Comparison of ENCODE assay signal across 17 cellular contexts in the genomic region with DNA sequence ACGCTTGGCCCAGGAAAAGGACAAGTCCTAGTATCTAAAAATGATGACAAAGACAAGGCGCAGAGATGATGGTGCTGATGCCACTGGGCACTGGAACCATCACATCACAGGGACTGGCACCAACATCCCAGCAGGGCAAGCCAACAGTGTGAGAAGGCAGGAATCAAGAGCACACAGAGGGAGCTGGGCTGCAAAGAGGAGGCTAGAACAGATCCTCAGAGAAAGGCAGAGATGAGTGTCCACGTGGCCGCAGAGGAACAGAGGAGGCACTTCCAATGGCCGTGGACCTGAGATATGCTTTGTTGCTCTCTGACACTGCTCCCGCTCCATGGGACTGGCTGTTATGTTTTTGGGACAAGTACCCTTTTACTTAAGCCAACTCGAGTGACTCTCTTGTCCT. TPM values are rescaled to one million over a fixed set of nuclear protein-coding genes. Genes with fewer than 3 reads are reported as not detected.
A peak's percentile ranks its signal among the peaks of the same experiment; 100 is the strongest.
DNase-seq lines count a peak whose midpoint lies in the region; ATAC-seq and TF ChIP-seq lines count a peak whose summit lies in the region.
"Had no signal": no experiment of that assay in that cellular context is flagged by ENCODE, and none has a peak within 500 bp of the region (broad histone marks: within the 10 kb centered on the region; RNA-seq: fewer than 3 reads in every experiment).

No MANE protein-coding gene starts in this region.

- ATAC-seq in Right ventricle myocardium superior (ENCODE audit: poor library complexity) (peak; percentile 63), gastroesophageal sphincter (no peak), upper lobe of left lung (ENCODE audit: low FRiP score in 2 of 2) (no peak), HG02852 (IDR thresholded peaks at IDR 0.05; ENCODE audit: unreplicated experiment) (no peak)
- ATAC-seq: activated T-cell treated with anti-CD3 and anti-CD28 coated beads, Interleukin-2, amount 50 U/mL, for 4 hours; T-helper 17 cell had no signal

- TF ChIP-seq CTCF in right atrium auricular region (IDR thresholded peaks at IDR 0.05): no peak
- TF ChIP-seq CTCF in gastroesophageal sphincter (IDR thresholded peaks at IDR 0.05): no peak
- no peak for TF ChIP-seq CTCF in nephron (IDR thresholded peaks at IDR 0.05; ENCODE audit: unreplicated experiment in 3 of 3)
- TF ChIP-seq CTCF in upper lobe of left lung (IDR thresholded peaks at IDR 0.05): no peak

- no peak overlapping the region for H3K4me3 ChIP-seq in right atrium auricular region
- no peak overlapping the region for H3K4me3 ChIP-seq in gastroesophageal sphincter
- no peak overlapping the region for H3K4me3 ChIP-seq in upper lobe of left lung
- H3K4me3 ChIP-seq: MG63 had no signal

- H3K4me1 Mint-ChIP-seq in nephron: peaks cover 47% of the 10 kb centered on the region
- peaks cover 47% of the 10 kb centered on the region for H3K4me1 Mint-ChIP-seq in activated T-helper 1 cell treated with anti-CD3 and anti-CD28 coated beads, Interleukin-12 subunit alpha, Interleukin-12 subunit beta, Interleukin-2, Interleukin-4 antibody, amounts not matched to agents 30 ng/mL and 10 ng/mL and 1 ng/mL, durations not matched to agents 14 hours and 24 hours and 36 hours (ENCODE audit: low read depth)

- no peaks in the 10 kb centered on the region for H3K27me3 ChIP-seq in right atrium auricular region
- H3K27me3 ChIP-seq in gastroesophageal sphincter: no peaks in the 10 kb centered on the region
- H3K27me3 ChIP-seq in upper lobe of left lung: no peaks in the 10 kb centered on the region
- H3K27me3 ChIP-seq: MG63 had no signal

- H3K27ac Mint-ChIP-seq in nephron: peak overlapping the region in 2 of 3 experiments; percentile 69 to 72
- H3K27ac Mint-ChIP-seq in activated T-helper 1 cell treated with anti-CD3 and anti-CD28 coated beads, Interleukin-12 subunit alpha, Interleukin-12 subunit beta, Interleukin-2, Interleukin-4 antibody, amounts not matched to agents 30 ng/mL and 10 ng/mL and 1 ng/mL, durations not matched to agents 14 hours and 24 hours and 36 hours: no peak overlapping the region

- H3K27ac ChIP-seq in right atrium auricular region (peak overlapping the region in 1 of 2 donors; percentile 38), gastroesophageal sphincter (peak overlapping the region in 3 of 4 donors; percentile 19 to 58 (median 52)), upper lobe of left lung (no peak overlapping the region)

- no peaks in the 10 kb centered on the region for H3K9me3 Mint-ChIP-seq in nephron
- no peaks in the 10 kb centered on the region for H3K9me3 Mint-ChIP-seq in activated T-helper 1 cell treated with anti-CD3 and anti-CD28 coated beads, Interleukin-12 subunit alpha, Interleukin-12 subunit beta, Interleukin-2, Interleukin-4 antibody, amounts not matched to agents 30 ng/mL and 10 ng/mL and 1 ng/mL, durations not matched to agents 14 hours and 24 hours and 36 hours
- H3K9me3 Mint-ChIP-seq: activated T-cell treated with anti-CD3 and anti-CD28 coated beads, Interleukin-2, amount 50 U/mL, for 4 hours; immature natural killer cell had no signal

- no peak overlapping the region for H3K4me3 Mint-ChIP-seq in nephron
- H3K4me3 Mint-ChIP-seq in activated T-helper 1 cell treated with anti-CD3 and anti-CD28 coated beads, Interleukin-12 subunit alpha, Interleukin-12 subunit beta, Interleukin-2, Interleukin-4 antibody, amounts not matched to agents 30 ng/mL and 10 ng/mL and 1 ng/mL, durations not matched to agents 14 hours and 24 hours and 36 hours: no peak overlapping the region
- H3K4me3 Mint-ChIP-seq: activated T-cell treated with anti-CD3 and anti-CD28 coated beads, Interleukin-2, amount 50 U/mL, for 4 hours; T-helper 17 cell had no signal

- H3K27me3 Mint-ChIP-seq in nephron (ENCODE audit: low read depth): no peaks in the 10 kb centered on the region
- H3K27me3 Mint-ChIP-seq in activated T-helper 1 cell treated with anti-CD3 and anti-CD28 coated beads, Interleukin-12 subunit alpha, Interleukin-12 subunit beta, Interleukin-2, Interleukin-4 antibody, amounts not matched to agents 30 ng/mL and 10 ng/mL and 1 ng/mL, durations not matched to agents 14 hours and 24 hours and 36 hours (ENCODE audit: insufficient read depth): no peaks in the 10 kb centered on the region
- H3K27me3 Mint-ChIP-seq: T-helper 17 cell had no signal

- intact Hi-C loops in Right ventricle myocardium superior (cut with DNase I): no loop called here
- intact Hi-C loops in activated T-helper 1 cell treated with anti-CD3 and anti-CD28 coated beads, Interleukin-12 subunit alpha, Interleukin-12 subunit beta, Interleukin-2, Interleukin-4 antibody, amounts not matched to agents 30 ng/mL and 10 ng/mL and 1 ng/mL, durations not matched to agents 14 hours and 24 hours and 36 hours (cut with micrococcal nuclease): no loop called here

- H3K36me3 Mint-ChIP-seq in nephron (ENCODE audit: low read depth): peaks cover 10% of the 10 kb centered on the region
- peaks cover 29% of the 10 kb centered on the region for H3K36me3 Mint-ChIP-seq in activated T-helper 1 cell treated with anti-CD3 and anti-CD28 coated beads, Interleukin-12 subunit alpha, Interleukin-12 subunit beta, Interleukin-2, Interleukin-4 antibody, amounts not matched to agents 30 ng/mL and 10 ng/mL and 1 ng/mL, durations not matched to agents 14 hours and 24 hours and 36 hours (ENCODE audit: low read depth)

- TF ChIP-seq POLR2A in gastroesophageal sphincter (IDR thresholded peaks at IDR 0.05) (no peak), upper lobe of left lung (IDR thresholded peaks at IDR 0.05) (no peak)

- WGBS in gastroesophageal sphincter (ENCODE audit: low coverage in 1 of 2), 2 donors: 22 to 33% methylated on average over 5 to 6 of the region's 7 CpGs
- 77% methylated on average over 7 of the region's 7 CpGs for WGBS in upper lobe of left lung, 2 donors

- DNase-seq in Right ventricle myocardium superior (no peak), right atrium auricular region (ENCODE audit: low spot score) (no peak), upper lobe of left lung (no peak), EL (no peak)
- DNase-seq in activated T-helper 1 cell treated with anti-CD3 and anti-CD28 coated beads, Interleukin-12 subunit alpha, Interleukin-12 subunit beta, Interleukin-2, Interleukin-4 antibody, amounts not matched to agents 30 ng/mL and 10 ng/mL and 1 ng/mL, durations not matched to agents 14 hours and 24 hours and 36 hours (ENCODE audit: low spot score): no peak
- DNase-seq: activated CD4-positive, alpha-beta T cell treated with anti-CD3 and anti-CD28 coated beads for 48 hours; activated T-cell treated with anti-CD3 and anti-CD28 coated beads, Interleukin-2, amount 50 U/mL, for 4 hours; GF-D8; MG63; NCI-H1930; stimulated activated CD4-positive, alpha-beta T cell treated with anti-CD3 and anti-CD28 coated beads, Interleukin-2, amount 100 ng/mL, for 24 hours; stimulated activated CD8-positive, alpha-beta memory T cell treated with anti-CD3 and anti-CD28 coated beads, Interleukin-4, amount 100 ng/mL, for 48 hours; T-helper 17 cell had no signal

- H3K36me3 ChIP-seq in right atrium auricular region (no peaks in the 10 kb centered on the region), gastroesophageal sphincter (no peaks in the 10 kb centered on the region), upper lobe of left lung (peaks cover 0 to 6% (median 0%) of the 10 kb centered on the region in 4 donors)
- H3K36me3 ChIP-seq: MG63 had no signal

- peaks cover 0 to 37% of the 10 kb centered on the region in 2 donors for H3K4me1 ChIP-seq in right atrium auricular region
- H3K4me1 ChIP-seq in gastroesophageal sphincter: peaks cover 0 to 80% (median 7%) of the 10 kb centered on the region in 3 donors
- peaks cover 6 to 26% (median 14%) of the 10 kb centered on the region in 4 donors for H3K4me1 ChIP-seq in upper lobe of left lung

- TF ChIP-seq EP300 in gastroesophageal sphincter (IDR thresholded peaks at IDR 0.05): no peak
- TF ChIP-seq EP300 in upper lobe of left lung (IDR thresholded peaks at IDR 0.05): no peak

- H3K9me3 ChIP-seq in right atrium auricular region: no peaks in the 10 kb centered on the region
- H3K9me3 ChIP-seq in gastroesophageal sphincter: no peaks in the 10 kb centered on the region
- no peaks in the 10 kb centered on the region for H3K9me3 ChIP-seq in upper lobe of left lung
- H3K9me3 ChIP-seq: MG63 had no signal

RNA-seq across cellular contexts. Expression of a gene that starts 17.9 kb away (rescaled TPM):
- 122 TPM for total RNA-seq in Right ventricle myocardium superior
- 10 to 100 TPM; 80.1 to 90.3 TPM for total RNA-seq in right atrium auricular region
- total RNA-seq in gastroesophageal sphincter: 100 to 1,000 TPM; 116 to 172 (median 136) TPM
- 100 to 1,000 TPM in 2 of 6 donors, 10 to 100 TPM in 4; 63.4 to 115 (median 77.2) TPM for total RNA-seq in upper lobe of left lung
- 86.9 and 97.3 TPM in 2 replicates for total RNA-seq in activated T-helper 1 cell treated with anti-CD3 and anti-CD28 coated beads, Interleukin-12 subunit alpha, Interleukin-12 subunit beta, Interleukin-2, Interleukin-4 antibody, amounts not matched to agents 30 ng/mL and 10 ng/mL and 1 ng/mL, durations not matched to agents 14 hours and 24 hours and 36 hours

Comparison
In these comparisons a context has a peak if more than half of its experiments do, and no peak if none do; other contexts are left out.
1. H3K27ac ChIP-seq: peak in gastroesophageal sphincter (3 of 4); none in upper lobe of left lung (0 of 4).